Comparison of ENCODE assay signal across 8 cellular contexts in the genomic region with DNA sequence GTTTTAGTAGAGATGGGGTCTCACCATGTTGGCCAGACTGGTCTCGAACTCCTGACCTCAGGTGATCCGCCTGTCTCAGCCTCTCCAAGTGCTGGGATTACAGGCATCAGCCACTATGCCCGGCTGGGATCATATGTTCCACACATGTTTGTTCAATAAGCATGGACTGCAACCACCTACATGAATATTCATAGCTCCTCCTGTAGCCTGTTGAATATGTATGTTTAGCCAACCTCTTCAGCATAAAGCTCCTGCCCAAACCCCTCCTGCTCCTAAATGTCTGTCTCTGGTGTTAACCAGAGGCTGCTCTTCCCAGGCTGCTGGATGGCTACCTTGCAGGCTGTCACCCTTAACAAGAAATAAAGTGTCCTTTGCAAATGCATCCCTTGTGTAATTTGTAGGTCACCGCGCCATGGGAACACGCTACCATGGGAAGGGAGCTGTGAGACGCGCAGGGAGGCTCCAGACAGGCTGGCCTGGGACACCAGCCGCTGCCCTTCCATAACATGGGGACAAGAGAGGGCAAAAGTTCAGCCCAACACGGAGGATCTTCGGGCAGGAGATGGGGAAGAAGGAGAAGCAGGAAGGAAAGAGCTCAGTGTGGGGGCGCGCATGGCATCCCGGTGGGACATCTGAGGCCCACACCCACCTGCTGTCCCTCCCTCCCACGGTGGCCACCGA. TPM values are rescaled to one million over a fixed set of nuclear protein-coding genes. Genes with fewer than 3 reads are reported as not detected.
A peak's percentile ranks its signal among the peaks of the same experiment; 100 is the strongest.
DNase-seq lines count a peak whose midpoint lies in the region; ATAC-seq, FAIRE-seq and TF ChIP-seq lines count a peak whose summit lies in the region.
"Not testable (repeated sequence)": the region's sequence is repeated elsewhere in the genome, so short reads cannot be mapped to it uniquely, and the experiment has no call there.

No MANE protein-coding gene starts in this region.

- H3K27me3 ChIP-seq in DND-41 (ENCODE audit: insufficient read depth, low read length, poor library complexity); H9 (ENCODE audit: insufficient read depth, low read length); H1 (replicated peaks in 1 of 4; ENCODE audit: control insufficient read depth in 3 of 4, extremely low read depth in 1 of 4, insufficient read depth in 3 of 4, low read length in 3 of 4); thyroid gland: not testable (repeated sequence)

- not testable (repeated sequence) for H2BK120ac ChIP-seq in H9 (ENCODE audit: low read depth, low read length, poor library complexity, severe bottlenecking); H1 (replicated peaks; ENCODE audit: low read depth, low read length)

- TF ChIP-seq CTCF in DND-41 (IDR thresholded peaks at IDR 0.05; ENCODE audit: borderline replicate concordance, extremely low read depth, low read length, poor library complexity, severe bottlenecking); H9 (conservative IDR thresholded peaks at IDR 0.05); OCI-LY7 (conservative IDR thresholded peaks at IDR 0.05; ENCODE audit: low read length); H1 (IDR thresholded peaks at IDR 0.05; ENCODE audit: control extremely low read depth in 1 of 3, insufficient read depth in 1 of 3, low read depth in 1 of 3, low read length in 3 of 3); omental fat pad (IDR thresholded peaks at IDR 0.05); thyroid gland (IDR thresholded peaks at IDR 0.05): not testable (repeated sequence)

- BruUV-seq in OCI-LY7 (replicated peaks; lab: Mats Ljungman, UMichigan): not testable (repeated sequence)

- H3K4me1 Mint-ChIP-seq in H9: peaks cover 44 to 64% of the 10 kb centered on the region in 2 experiments
- peaks cover 22% of the 10 kb centered on the region for H3K4me1 Mint-ChIP-seq in activated T-helper 17 cell treated with anti-CD3 and anti-CD28 coated beads, Interleukin-2, amount 50 U/mL, for 72 hours

- peak overlapping the region; percentile 9; the same call in 1 of the 2 replicates for H3K9ac ChIP-seq in DND-41 (ENCODE audit: low read depth, low read length)
- H3K9ac ChIP-seq in H9 (ENCODE audit: extremely low read depth, insufficient read length, low read length); H1 (replicated peaks in 1 of 4; ENCODE audit: extremely low read depth in 1 of 4, low read depth in 3 of 4, low read length in 3 of 4): not testable (repeated sequence)

- H2BK20ac ChIP-seq in H9 (ENCODE audit: low read depth, low read length, poor library complexity, severe bottlenecking); H1 (ENCODE audit: low read length): not testable (repeated sequence)

- CTCF ChIA-PET in OCI-LY7 (lab: Charles Lee; ENCODE audit: unreplicated experiment): not testable (repeated sequence)
- CTCF ChIA-PET in H1 (lab: Charles Lee; ENCODE audit: partially characterized antibody): interaction anchor here (0.6 to 1.5 kb wide), 6 partner anchors 17 to 682 kb away, joined by 3 read pairs; no protein-coding TSS in a partner anchor

- not testable (repeated sequence) for H3K27me3 Mint-ChIP-seq in H9 (ENCODE audit: low read depth); activated T-helper 17 cell treated with anti-CD3 and anti-CD28 coated beads, Interleukin-2, amount 50 U/mL, for 72 hours

- not testable (repeated sequence) for H3K4ac ChIP-seq in H9 (ENCODE audit: low read depth, low read length); H1 (replicated peaks; ENCODE audit: insufficient read length, low read depth, low read length)

- H4K5ac ChIP-seq in H9 (ENCODE audit: insufficient read length, low read depth, low read length): not testable (repeated sequence)
- peak overlapping the region; percentile 51 for H4K5ac ChIP-seq in H1 (ENCODE audit: insufficient read length, low read depth, low read length)

- H3K4me2 ChIP-seq in DND-41 (ENCODE audit: insufficient read depth, low read length) (peak overlapping the region; percentile 58), H9 (ENCODE audit: insufficient read depth, insufficient read length, low read length) (peak overlapping the region; percentile 24), OCI-LY7 (ENCODE audit: low read length) (peak overlapping the region; percentile 98), H1 (ENCODE audit: insufficient read depth in 1 of 2, low read depth in 2 of 2, low read length in 2 of 2) (peak overlapping the region; percentile 57 to 65)

- peak overlapping the region in 1 of 2 experiments; percentile 45; a peak in 2 of 4 replicates for H3K4me3 ChIP-seq in DND-41 (ENCODE audit: low read depth in 1 of 2, low read length in 2 of 2)
- peak overlapping the region; percentile 75 for H3K4me3 ChIP-seq in OCI-LY7 (ENCODE audit: low read depth, low read length, poor library complexity, severe bottlenecking)
- peak overlapping the region in 2 of 4 experiments; percentile 12 to 34; a peak in 2 of 8 replicates for H3K4me3 ChIP-seq in H1 (ENCODE audit: extremely low read depth in 1 of 4, insufficient read depth in 2 of 4, low read depth in 3 of 4, low read length in 4 of 4)
- H3K4me3 ChIP-seq in iPS-18c (ENCODE audit: insufficient read depth, low read depth, low read length): peak overlapping the region; percentile 20
- H3K4me3 ChIP-seq in thyroid gland (replicated peaks in 1 of 3): peak overlapping the region in 1 of 3 donors; percentile 19

- TF ChIP-seq POLR2A in H1 (IDR thresholded peaks at IDR 0.05; ENCODE audit: control extremely low read depth in 1 of 2, low read depth in 2 of 2, low read length in 2 of 2); thyroid gland (IDR thresholded peaks at IDR 0.05): not testable (repeated sequence)

- not testable (repeated sequence) for H3T11ph ChIP-seq in H9 (ENCODE audit: low read length)

- H3K36me3 ChIP-seq in DND-41 (ENCODE audit: insufficient read depth, low read length) (peaks cover 20% of the 10 kb centered on the region), OCI-LY7 (ENCODE audit: insufficient read depth, low read length) (peaks cover 15% of the 10 kb centered on the region)
- H3K36me3 ChIP-seq in H1 (ENCODE audit: control insufficient read depth in 2 of 4, insufficient read depth in 4 of 4, low read length in 3 of 4); thyroid gland: not testable (repeated sequence)

- H4K91ac ChIP-seq in H9 (ENCODE audit: insufficient read length, low read depth, low read length); H1 (replicated peaks; ENCODE audit: insufficient read length, low read length): not testable (repeated sequence)

- not testable (repeated sequence) for FAIRE-seq in H1 (lab: Jason Lieb, UNC)

- H3K4me1 ChIP-seq in DND-41 (ENCODE audit: insufficient read depth, low read length): peaks cover 30% of the 10 kb centered on the region
- H3K4me1 ChIP-seq in H9 (ENCODE audit: insufficient read depth, low read length): not testable (repeated sequence)
- peaks cover 55% of the 10 kb centered on the region for H3K4me1 ChIP-seq in OCI-LY7 (ENCODE audit: insufficient read depth, low read length, poor library complexity, severe bottlenecking)
- peaks cover 2 to 29% (median 22%) of the 10 kb centered on the region in 4 experiments for H3K4me1 ChIP-seq in H1 (replicated peaks in 1 of 4; ENCODE audit: control insufficient read depth in 3 of 4, insufficient read depth in 4 of 4, low read length in 3 of 4)
- peaks cover under 1 to 15% of the 10 kb centered on the region in 2 donors for H3K4me1 ChIP-seq in thyroid gland

- H3K23ac ChIP-seq in H9 (ENCODE audit: insufficient read length, low read depth, low read length); H1 (ENCODE audit: insufficient read length): not testable (repeated sequence)

- H3K27ac ChIP-seq in DND-41 (ENCODE audit: low read length) (peak overlapping the region; percentile 52), OCI-LY7 (ENCODE audit: low read depth, low read length, poor library complexity, severe bottlenecking) (peak overlapping the region; percentile 74), thyroid gland (peak overlapping the region in 2 of 3 donors; percentile 65 to 70)
- H3K27ac ChIP-seq in H9 (ENCODE audit: insufficient read length, low read depth, low read length); H1 (ENCODE audit: low read depth, low read length): not testable (repeated sequence)

- H3K27ac Mint-ChIP-seq in H9: peak overlapping the region; percentile 59 to 97 (median 94); a peak in 6 of 7 replicates
- peak overlapping the region; percentile 97 for H3K27ac Mint-ChIP-seq in activated T-helper 17 cell treated with anti-CD3 and anti-CD28 coated beads, Interleukin-2, amount 50 U/mL, for 72 hours

- peak overlapping the region; percentile 56 to 76; a peak in 4 of 5 replicates for H3K4me3 Mint-ChIP-seq in H9
- H3K4me3 Mint-ChIP-seq in activated T-helper 17 cell treated with anti-CD3 and anti-CD28 coated beads, Interleukin-2, amount 50 U/mL, for 72 hours: peak overlapping the region; percentile 95

- H2AFZ ChIP-seq in DND-41 (ENCODE audit: low read depth, low read length): peak overlapping the region; percentile 55; the same call in 1 of the 2 replicates
- not testable (repeated sequence) for H2AFZ ChIP-seq in H9 (ENCODE audit: low read length); OCI-LY7 (ENCODE audit: low read length); H1 (ENCODE audit: low read length)

- H3K56ac ChIP-seq in H9 (ENCODE audit: insufficient read length, low read depth, low read length); H1 (replicated peaks; ENCODE audit: insufficient read length, low read depth, low read length): not testable (repeated sequence)

- H4K8ac ChIP-seq in H9 (replicated peaks; ENCODE audit: insufficient read length, low read depth, low read length); H1 (ENCODE audit: extremely low read depth, insufficient read depth, low read length): not testable (repeated sequence)

- H3K14ac ChIP-seq in H9 (ENCODE audit: insufficient read depth, low read length); H1 (ENCODE audit: insufficient read length): not testable (repeated sequence)

- not testable (repeated sequence) for TF ChIP-seq RAD21 in H1 (IDR thresholded peaks at IDR 0.05 in 1 of 2, conservative IDR thresholded peaks at IDR 0.05 in 1 of 2; ENCODE audit: low read depth in 2 of 2, low read length in 2 of 2)

- intact Hi-C loops in OCI-LY7 (cut with micrococcal nuclease; ENCODE audit: unreplicated experiment); thyroid gland (cut with DNase I): not testable (repeated sequence)

- not testable (repeated sequence) for ATAC-seq in DND-41 (ENCODE audit: insufficient read depth, low read depth); activated T-helper 17 cell treated with anti-CD3 and anti-CD28 coated beads, Interleukin-2, amount 50 U/mL, for 72 hours (replicated peaks)
- ATAC-seq in omental fat pad (ENCODE audit: low FRiP score): peak; percentile 5

- not testable (repeated sequence) for H3K9me3 ChIP-seq in DND-41 (ENCODE audit: insufficient read depth, low read length, severe bottlenecking); H9 (ENCODE audit: control insufficient read depth, low read depth, low read length); OCI-LY7 (ENCODE audit: low read length); H1 (ENCODE audit: insufficient read depth in 2 of 2, low read depth in 1 of 2, low read length in 1 of 2); iPS-18c (ENCODE audit: control insufficient read depth, insufficient read depth, low read length); thyroid gland

- peak overlapping the region; percentile 35 for H3K18ac ChIP-seq in H9 (ENCODE audit: insufficient read length, low read depth, low read length)
- H3K18ac ChIP-seq in H1 (ENCODE audit: extremely low read depth, low read length): not testable (repeated sequence)

- not testable (repeated sequence) for H3K9me3 Mint-ChIP-seq in H9; activated T-helper 17 cell treated with anti-CD3 and anti-CD28 coated beads, Interleukin-2, amount 50 U/mL, for 72 hours

- peaks cover 13% of the 10 kb centered on the region for H3K79me2 ChIP-seq in DND-41 (ENCODE audit: insufficient read depth, low read length)
- H3K79me2 ChIP-seq in H9 (ENCODE audit: insufficient read depth, low read length): not testable (repeated sequence)
- peaks cover 19% of the 10 kb centered on the region; the same call in 1 of the 2 replicates for H3K79me2 ChIP-seq in OCI-LY7 (ENCODE audit: insufficient read depth, low read depth, low read length)
- peaks cover 0 to 13% of the 10 kb centered on the region in 2 experiments; a peak in 2 of 4 replicates for H3K79me2 ChIP-seq in H1 (ENCODE audit: control insufficient read depth in 1 of 2, insufficient read depth in 2 of 2, low read length in 2 of 2)

- not testable (repeated sequence) for H3K23me2 ChIP-seq in H9 (ENCODE audit: insufficient read length, low read depth, low read length, poor library complexity, severe bottlenecking); H1 (ENCODE audit: low read depth, low read length)

- peaks cover 10 to 32% (median 22%) of the 10 kb centered on the region in 3 experiments; a peak in 6 of 7 replicates for H3K36me3 Mint-ChIP-seq in H9 (ENCODE audit: insufficient read depth in 1 of 3, low read depth in 3 of 3)
- peaks cover 92% of the 10 kb centered on the region for H3K36me3 Mint-ChIP-seq in activated T-helper 17 cell treated with anti-CD3 and anti-CD28 coated beads, Interleukin-2, amount 50 U/mL, for 72 hours (ENCODE audit: low read depth)

- not testable (repeated sequence) for H3K79me1 ChIP-seq in H9 (ENCODE audit: insufficient read depth, low read depth, low read length, poor library complexity, severe bottlenecking); H1 (ENCODE audit: low read depth, low read length)

- not testable (repeated sequence) for H2BK15ac ChIP-seq in H9 (ENCODE audit: low read depth, low read length); H1 (ENCODE audit: low read length)

- no CpG with 5 or more reads among the region's 16 CpGs for WGBS in H9 (ENCODE audit: extremely low coverage, insufficient read length, low lambda C conversion rate)
- 54% methylated on average over 14 of the region's 16 CpGs; no CpG with 5 or more reads in 1 of the 2 experiments for WGBS in H1 (ENCODE audit: extremely low coverage in 1 of 2, insufficient coverage in 1 of 2, insufficient read length in 1 of 2, insufficient replicate concordance in 2 of 2, low coverage in 1 of 2, low lambda C conversion rate in 2 of 2, missing lambda C conversion rate in 1 of 2), 2 experiments
- 53 to 56% methylated on average over 13 to 16 of the region's 16 CpGs for WGBS in thyroid gland, 2 donors

- H2BK5ac ChIP-seq in H9 (ENCODE audit: insufficient read length, low read length); H1 (ENCODE audit: low read depth, low read length): not testable (repeated sequence)

- H3K9me2 ChIP-seq in OCI-LY7 (ENCODE audit: insufficient read depth, low read length): not testable (repeated sequence)

- not testable (repeated sequence) for H2BK12ac ChIP-seq in H9 (ENCODE audit: insufficient read length, low read depth, low read length); H1 (ENCODE audit: low read depth, low read length)

- DNase-seq in DND-41; H9; omental fat pad (ENCODE audit: low spot score): not testable (repeated sequence)
- peak; percentile 50 for DNase-seq in OCI-LY7 (ENCODE audit: low spot score)
- DNase-seq in H1 (ENCODE audit: low read depth in 1 of 2, low spot score in 2 of 2): peak in 1 of 2 experiments; percentile 66
- DNase-seq in thyroid gland: peak in 1 of 2 donors; percentile 11

- not testable (repeated sequence) for TF ChIP-seq EP300 in H1 (IDR thresholded peaks at IDR 0.05; ENCODE audit: borderline replicate concordance in 1 of 2, low read depth in 2 of 2, low read length in 2 of 2)

- H2AK5ac ChIP-seq in H9 (ENCODE audit: insufficient read length, low read length); H1 (ENCODE audit: low read depth, low read length): not testable (repeated sequence)

- not testable (repeated sequence) for H4K20me1 ChIP-seq in DND-41 (ENCODE audit: insufficient read depth, low read length); H9 (ENCODE audit: control insufficient read depth, insufficient read depth, insufficient read length); OCI-LY7 (ENCODE audit: insufficient read depth, low read length); H1 (replicated peaks in 1 of 2; ENCODE audit: control insufficient read depth in 1 of 2, insufficient read depth in 2 of 2, low read length in 2 of 2)

- POLR2A ChIA-PET in OCI-LY7 (lab: Charles Lee): interaction anchor here (0.6 kb wide), 1 partner anchor 121 kb away, joined by 3 read pairs; no protein-coding TSS in a partner anchor
- POLR2A ChIA-PET in H1 (lab: Charles Lee; ENCODE audit: partially characterized antibody): interaction anchor here (0.9 to 1.8 kb wide), 5 partner anchors 19 to 299 kb away, joined by 3 to 7 read pairs (median 4); partner anchors contain the start of genes APOBEC3B, APOBEC3F and RPL3

RNA-seq across cellular contexts. Expression of gene APOBEC3D, which starts 0.8 kb away (rescaled TPM):
- 8.6 and 9.4 TPM in 2 replicates for total RNA-seq in H9 (2021)
- 11.6 and 13.1 TPM in 2 replicates for total RNA-seq in OCI-LY7 (2014; rRNA removed; shearing (Covaris generic))
- total RNA-seq in OCI-LY7 (2022): 22.9 and 26.3 TPM in 2 replicates
- total RNA-seq in activated T-helper 17 cell treated with anti-CD3 and anti-CD28 coated beads, Interleukin-2, amount 50 U/mL, for 72 hours: 10 to 100 TPM; 30.7 to 51.8 TPM
- total RNA-seq in H1 (2021; fragmentation: NEBNext Ultra II Directional; extraction: Animal tissue kit (Norgen Biotek cat#: 25700)): 5.5 and 7.2 TPM in 2 replicates
- 2.2 and 4.3 TPM in 2 replicates for polyA plus RNA-seq in H1 (2011; rRNA removed)
- 2.7 TPM for polyA plus RNA-seq in H1 (2011; cell fraction: cytosol; rRNA removed)
- polyA plus RNA-seq in H1 (2011; cell fraction: nucleus; rRNA removed): 5.2 TPM
- 5.2 to 9.9 TPM (median 8.0 TPM) in 4 replicates for polyA plus RNA-seq in H1 (2012, experiment 1 of 2)
- 3.9 TPM for polyA plus RNA-seq in H1 (2012, experiment 2 of 2)
- 3.9 TPM for polyA plus RNA-seq in H1 (2013, experiment 1 of 2)
- polyA plus RNA-seq in H1 (2013, experiment 2 of 2): 4.6 TPM
- polyA minus RNA-seq in H1 (2011; rRNA and poly(A)+ RNA removed): 7.2 and 9.4 TPM in 2 replicates
- polyA minus RNA-seq in H1 (2011; cell fraction: cytosol; rRNA and poly(A)+ RNA removed): 2.7 TPM
- polyA minus RNA-seq in H1 (2011; cell fraction: nucleus; rRNA and poly(A)+ RNA removed): 3.5 TPM
- 1 to 10 TPM in 2 of 4 donors, under 1 TPM in 2; 0.65 to 6.3 (median 1.1) TPM for total RNA-seq in omental fat pad
- 1 to 10 TPM in 2 of 4 donors, under 1 TPM in 1, not detected in 1; 0.89 to 2.7 (median 1.1) TPM for total RNA-seq in thyroid gland

RNA-seq across cellular contexts. Expression of gene APOBEC3C, which starts 6.1 kb away (rescaled TPM):
- total RNA-seq in H9 (2021): 31.7 and 32.1 TPM in 2 replicates
- total RNA-seq in OCI-LY7 (2014; rRNA removed; shearing (Covaris generic)): 4.1 and 4.3 TPM in 2 replicates
- total RNA-seq in OCI-LY7 (2022): 74.0 and 82.6 TPM in 2 replicates
- total RNA-seq in activated T-helper 17 cell treated with anti-CD3 and anti-CD28 coated beads, Interleukin-2, amount 50 U/mL, for 72 hours: 100 to 1,000 TPM; 115 to 128 TPM
- 23.3 and 23.7 TPM in 2 replicates for total RNA-seq in H1 (2021; fragmentation: NEBNext Ultra II Directional; extraction: Animal tissue kit (Norgen Biotek cat#: 25700))
- 20.3 and 22.8 TPM in 2 replicates for polyA plus RNA-seq in H1 (2011; rRNA removed)
- 13.0 TPM for polyA plus RNA-seq in H1 (2011; cell fraction: cytosol; rRNA removed)
- 11.5 TPM for polyA plus RNA-seq in H1 (2011; cell fraction: nucleus; rRNA removed)
- 24.1 to 37.8 TPM (median 30.0 TPM) in 4 replicates for polyA plus RNA-seq in H1 (2012, experiment 1 of 2)
- 34.1 TPM for polyA plus RNA-seq in H1 (2012, experiment 2 of 2)
- polyA plus RNA-seq in H1 (2013, experiment 1 of 2): 41.5 TPM
- 38.6 TPM for polyA plus RNA-seq in H1 (2013, experiment 2 of 2)
- polyA minus RNA-seq in H1 (2011; rRNA and poly(A)+ RNA removed): 9.3 and 11.0 TPM in 2 replicates
- polyA minus RNA-seq in H1 (2011; cell fraction: cytosol; rRNA and poly(A)+ RNA removed): 8.7 TPM
- 6.3 TPM for polyA minus RNA-seq in H1 (2011; cell fraction: nucleus; rRNA and poly(A)+ RNA removed)
- total RNA-seq in omental fat pad: 10 to 100 TPM in 1 of 4 donors, 1 to 10 TPM in 3; 5.8 to 11.0 (median 7.8) TPM
- total RNA-seq in thyroid gland: 10 to 100 TPM in 1 of 4 donors, 1 to 10 TPM in 3; 8.3 to 14.4 (median 9.0) TPM

RNA-seq across cellular contexts. Expression of gene APOBEC3F, which starts 20.6 kb away (rescaled TPM):
- 8.9 and 11.6 TPM in 2 replicates for total RNA-seq in H9 (2021)
- total RNA-seq in OCI-LY7 (2014; rRNA removed; shearing (Covaris generic)): 3.7 and 3.9 TPM in 2 replicates
- 19.2 and 20.7 TPM in 2 replicates for total RNA-seq in OCI-LY7 (2022)
- total RNA-seq in activated T-helper 17 cell treated with anti-CD3 and anti-CD28 coated beads, Interleukin-2, amount 50 U/mL, for 72 hours: 10 to 100 TPM; 20.4 to 32.5 TPM
- total RNA-seq in H1 (2021; fragmentation: NEBNext Ultra II Directional; extraction: Animal tissue kit (Norgen Biotek cat#: 25700)): 7.3 and 9.7 TPM in 2 replicates
- 4.0 and 5.5 TPM in 2 replicates for polyA plus RNA-seq in H1 (2011; rRNA removed)
- polyA plus RNA-seq in H1 (2011; cell fraction: cytosol; rRNA removed): 3.1 TPM
- polyA plus RNA-seq in H1 (2011; cell fraction: nucleus; rRNA removed): 4.0 TPM
- 3.8 to 5.7 TPM (median 4.8 TPM) in 4 replicates for polyA plus RNA-seq in H1 (2012, experiment 1 of 2)
- polyA plus RNA-seq in H1 (2012, experiment 2 of 2): 2.6 TPM
- 4.7 TPM for polyA plus RNA-seq in H1 (2013, experiment 1 of 2)
- polyA plus RNA-seq in H1 (2013, experiment 2 of 2): 4.7 TPM
- 6.5 and 6.8 TPM in 2 replicates for polyA minus RNA-seq in H1 (2011; rRNA and poly(A)+ RNA removed)
- polyA minus RNA-seq in H1 (2011; cell fraction: cytosol; rRNA and poly(A)+ RNA removed): 5.7 TPM
- polyA minus RNA-seq in H1 (2011; cell fraction: nucleus; rRNA and poly(A)+ RNA removed): 4.4 TPM
- total RNA-seq in omental fat pad: 1 to 10 TPM; 1.8 to 9.0 (median 2.6) TPM
- total RNA-seq in thyroid gland: 1 to 10 TPM; 2.5 to 6.0 (median 5.0) TPM

RNA-seq across cellular contexts. Expression of gene APOBEC3B, which starts 38.0 kb away (rescaled TPM):
- 28.1 and 29.0 TPM in 2 replicates for total RNA-seq in H9 (2021)
- 0.49 and 1.7 TPM in 2 replicates for total RNA-seq in OCI-LY7 (2014; rRNA removed; shearing (Covaris generic))
- total RNA-seq in OCI-LY7 (2022): 31.1 and 31.9 TPM in 2 replicates
- total RNA-seq in activated T-helper 17 cell treated with anti-CD3 and anti-CD28 coated beads, Interleukin-2, amount 50 U/mL, for 72 hours: 10 to 100 TPM in 1 of 2 donors, 1 to 10 TPM in 1; 9.2 to 33.6 TPM
- 14.2 and 16.3 TPM in 2 replicates for total RNA-seq in H1 (2021; fragmentation: NEBNext Ultra II Directional; extraction: Animal tissue kit (Norgen Biotek cat#: 25700))
- 43.3 and 74.9 TPM in 2 replicates for polyA plus RNA-seq in H1 (2011; rRNA removed)
- polyA plus RNA-seq in H1 (2011; cell fraction: cytosol; rRNA removed): 40.4 TPM
- 33.2 TPM for polyA plus RNA-seq in H1 (2011; cell fraction: nucleus; rRNA removed)
- polyA plus RNA-seq in H1 (2012, experiment 1 of 2): 32.7 to 53.6 TPM (median 44.2 TPM) in 4 replicates
- polyA plus RNA-seq in H1 (2012, experiment 2 of 2): 38.3 TPM
- 10.0 TPM for polyA plus RNA-seq in H1 (2013, experiment 1 of 2)
- polyA plus RNA-seq in H1 (2013, experiment 2 of 2): 10.3 TPM
- polyA minus RNA-seq in H1 (2011; rRNA and poly(A)+ RNA removed): 28.2 and 43.0 TPM in 2 replicates
- 13.7 TPM for polyA minus RNA-seq in H1 (2011; cell fraction: cytosol; rRNA and poly(A)+ RNA removed)
- 8.5 TPM for polyA minus RNA-seq in H1 (2011; cell fraction: nucleus; rRNA and poly(A)+ RNA removed)
- 1 to 10 TPM in 2 of 4 donors, not detected in 2; 1.1 to 2.2 TPM for total RNA-seq in omental fat pad
- 1 to 10 TPM in 3 of 4 donors, not detected in 1; 1.7 to 5.1 (median 2.9) TPM for total RNA-seq in thyroid gland

RNA-seq across cellular contexts. Expression of gene APOBEC3G, which starts 57.0 kb away (rescaled TPM):
- total RNA-seq in H9 (2021) (1.6 and 2.4 TPM in 2 replicates), OCI-LY7 (2022) (34.4 and 36.7 TPM in 2 replicates), omental fat pad (10 to 100 TPM in 1 of 4 donors, 1 to 10 TPM in 3; 5.5 to 20.3 (median 6.7) TPM), thyroid gland (10 to 100 TPM in 2 of 4 donors, 1 to 10 TPM in 2; 7.2 to 17.7 (median 9.9) TPM)
- 49.8 and 60.2 TPM in 2 replicates for total RNA-seq in OCI-LY7 (2014; rRNA removed; shearing (Covaris generic))
- total RNA-seq in activated T-helper 17 cell treated with anti-CD3 and anti-CD28 coated beads, Interleukin-2, amount 50 U/mL, for 72 hours: 10 to 100 TPM; 68.3 to 72.6 TPM
- total RNA-seq in H1 (2021; fragmentation: NEBNext Ultra II Directional; extraction: Animal tissue kit (Norgen Biotek cat#: 25700)): 0.94 and 2.0 TPM in 2 replicates
- polyA plus RNA-seq in H1 (2011; rRNA removed): 1.7 and 2.5 TPM in 2 replicates
- polyA plus RNA-seq in H1 (2011; cell fraction: cytosol; rRNA removed): 2.3 TPM
- 2.7 TPM for polyA plus RNA-seq in H1 (2011; cell fraction: nucleus; rRNA removed)
- polyA plus RNA-seq in H1 (2012, experiment 1 of 2): 0.74 to 1.8 TPM (median 1.5 TPM) in 4 replicates
- polyA plus RNA-seq in H1 (2012, experiment 2 of 2): 1.3 TPM
- polyA plus RNA-seq in H1 (2013, experiment 1 of 2): 1.2 TPM
- 1.1 TPM for polyA plus RNA-seq in H1 (2013, experiment 2 of 2)
- polyA minus RNA-seq in H1 (2011; rRNA and poly(A)+ RNA removed): 2.6 and 2.7 TPM in 2 replicates
- 1.5 TPM for polyA minus RNA-seq in H1 (2011; cell fraction: cytosol; rRNA and poly(A)+ RNA removed)
- polyA minus RNA-seq in H1 (2011; cell fraction: nucleus; rRNA and poly(A)+ RNA removed): 2.7 TPM

Comparison
In these comparisons a context has a peak if more than half of its experiments do, and no peak if none do; other contexts are left out.
1. H3K4me2 ChIP-seq: peak in every context shown above with its lines; median percentile 98 in OCI-LY7; 61 in H1; 58 in DND-41; 24 in H9.